In genomic region chr15:70091649-70092461, GRCh38 we compare ENCODE assay signal across 9 cellular contexts.
DNase-seq lines count a peak whose midpoint lies in the region; ATAC-seq and TF ChIP-seq lines count a peak whose summit lies in the region.
"Had no signal": no experiment of that assay in that cellular context is flagged by ENCODE, and none has a peak within 500 bp of the region (broad histone marks: within the 10 kb centered on the region; RNA-seq: fewer than 3 reads in every experiment).

No MANE protein-coding gene starts in this region.

- H3K4me1 Mint-ChIP-seq in dendritic cell treated with granulocyte-macrophage colony-stimulating factor and Interleukin-4, amounts not matched to agents 40 ng/mL and 50 ng/mL, for 4 days (ENCODE audit: low read depth) = peaks cover 89% of the 10 kb centered on the region

- H3K4me3 ChIP-seq in HAP-1 (no peak overlapping the region), parathyroid adenoma (ENCODE audit: low read depth, low read length) (peak overlapping the region; percentile 8)
- H3K4me3 ChIP-seq: cardiac muscle cell had no signal

- no peak for TF ChIP-seq CTCF in parathyroid adenoma (IDR thresholded peaks at IDR 0.05)

- H3K27ac ChIP-seq in parathyroid adenoma = no peak overlapping the region
- H3K27ac ChIP-seq: cardiac muscle cell had no signal

- no peak overlapping the region for H3K9ac ChIP-seq in parathyroid adenoma

- in situ Hi-C loops in HAP-1 (cut with MboI; ENCODE audit: low sequenced_read_pairs) = no loop called here

- no peaks in the 10 kb centered on the region for H3K9me3 Mint-ChIP-seq in dendritic cell treated with granulocyte-macrophage colony-stimulating factor and Interleukin-4, amounts not matched to agents 40 ng/mL and 50 ng/mL, for 4 days

- ATAC-seq in HG02884 (IDR thresholded peaks at IDR 0.05; ENCODE audit: unreplicated experiment) = no peak
- no peak for ATAC-seq in HG02678 (IDR thresholded peaks at IDR 0.05; ENCODE audit: unreplicated experiment)

- peaks cover 46% of the 10 kb centered on the region for H3K4me1 ChIP-seq in HAP-1
- H3K4me1 ChIP-seq in parathyroid adenoma = peaks cover 16% of the 10 kb centered on the region

- H3K36me3 ChIP-seq in HAP-1 (replicated peaks) = peaks cover 80% of the 10 kb centered on the region
- H3K36me3 ChIP-seq in parathyroid adenoma (ENCODE audit: control insufficient read depth, insufficient read depth, low read length) = no peaks in the 10 kb centered on the region
- H3K36me3 ChIP-seq: cardiac muscle cell had no signal

- peak overlapping the region; percentile 67 for H3K4me2 ChIP-seq in parathyroid adenoma (ENCODE audit: low read length)

- H3K27ac Mint-ChIP-seq in dendritic cell treated with granulocyte-macrophage colony-stimulating factor and Interleukin-4, amounts not matched to agents 40 ng/mL and 50 ng/mL, for 4 days = peak overlapping the region; percentile 32

- peaks cover 94% of the 10 kb centered on the region for H3K36me3 Mint-ChIP-seq in dendritic cell treated with granulocyte-macrophage colony-stimulating factor and Interleukin-4, amounts not matched to agents 40 ng/mL and 50 ng/mL, for 4 days (ENCODE audit: low read depth)

- H2AFZ ChIP-seq in parathyroid adenoma = no peak overlapping the region

- intact Hi-C loops in dendritic cell treated with granulocyte-macrophage colony-stimulating factor and Interleukin-4, amounts not matched to agents 40 ng/mL and 50 ng/mL, for 4 days (cut with micrococcal nuclease) = loop anchor here (10.0 kb wide), 1 partner anchor 517 kb away; no protein-coding TSS in a partner anchor

- H3K9me3 ChIP-seq in HAP-1 (no peaks in the 10 kb centered on the region), parathyroid adenoma (ENCODE audit: control insufficient read depth, low read length) (no peaks in the 10 kb centered on the region)

- no peak overlapping the region for H3K4me3 Mint-ChIP-seq in dendritic cell treated with granulocyte-macrophage colony-stimulating factor and Interleukin-4, amounts not matched to agents 40 ng/mL and 50 ng/mL, for 4 days

- H3K27me3 ChIP-seq in HAP-1 (ENCODE audit: low read depth) = no peaks in the 10 kb centered on the region
- no peaks in the 10 kb centered on the region for H3K27me3 ChIP-seq in parathyroid adenoma (ENCODE audit: control insufficient read depth, insufficient read depth, low read length)

- H3K27me3 Mint-ChIP-seq in dendritic cell treated with granulocyte-macrophage colony-stimulating factor and Interleukin-4, amounts not matched to agents 40 ng/mL and 50 ng/mL, for 4 days = peaks cover 13% of the 10 kb centered on the region

- DNase-seq in HAP-1 (ENCODE audit: low spot score in 2 of 2) = peak; percentile 71 to 79
- peak; percentile 98 for DNase-seq in NCI-H526 treated with DMSO at 0.1 percent for 48 hours (lab: John Stamatoyannopoulos, UW)
- DNase-seq in AG08396 (ENCODE audit: low spot score) = no peak
- DNase-seq in stimulated activated CD4-positive, alpha-beta T cell treated with anti-CD3 and anti-CD28 coated beads, Interleukin-2, amount 100 ng/mL, for 48 hours = no peak

- no peaks in the 10 kb centered on the region for H3K79me2 ChIP-seq in parathyroid adenoma

Comparison
In these comparisons a context has a peak if more than half of its experiments do, and no peak if none do; other contexts are left out.
1. DNase-seq: peak in HAP-1 (2 of 2) and NCI-H526 treated with DMSO at 0.1 percent for 48 hours (single experiment); none in AG08396 (single experiment) and stimulated activated CD4-positive, alpha-beta T cell treated with anti-CD3 and anti-CD28 coated beads, Interleukin-2, amount 100 ng/mL, for 48 hours (0 of 2).